In the genomic region with DNA sequence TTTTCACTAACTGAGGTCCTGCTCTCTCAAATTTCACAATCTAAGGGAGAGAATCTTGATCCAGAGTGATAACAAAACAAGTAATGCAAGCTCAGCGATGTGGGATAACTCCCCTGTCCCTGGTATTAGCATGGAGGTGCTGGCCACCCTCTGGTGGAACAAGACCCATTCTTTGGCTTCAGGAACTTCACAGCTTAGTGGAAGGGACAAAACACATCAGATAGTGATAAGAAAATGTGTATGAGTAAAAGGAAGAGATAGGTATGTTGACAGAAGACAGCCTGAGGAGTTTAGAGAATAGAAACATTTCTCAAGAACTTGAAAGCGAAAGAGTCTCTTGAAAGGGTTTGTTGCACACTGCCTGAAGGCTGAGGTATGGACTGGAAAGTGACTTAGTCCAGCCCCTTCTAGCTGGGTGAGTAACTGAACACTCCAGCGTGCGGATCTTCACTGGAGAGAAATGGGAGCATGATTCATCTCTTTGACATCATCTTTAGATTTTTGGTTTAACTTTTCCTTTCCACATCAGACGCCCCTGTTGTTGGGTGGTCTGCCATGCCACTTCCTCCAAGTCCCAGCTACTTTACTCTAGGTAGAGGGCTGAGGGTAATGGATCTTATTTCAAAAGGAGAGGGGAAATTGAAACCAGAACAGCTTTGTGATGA, we compare ENCODE assay signal across 9 cellular contexts. TPM values are rescaled to one million over a fixed set of nuclear protein-coding genes. Genes with fewer than 3 reads are reported as not detected.
A peak's percentile ranks its signal among the peaks of the same experiment; 100 is the strongest.
DNase-seq lines count a peak whose midpoint lies in the region; ATAC-seq, FAIRE-seq and TF ChIP-seq lines count a peak whose summit lies in the region.
"Had no signal": no experiment of that assay in that cellular context is flagged by ENCODE, and none has a peak within 500 bp of the region (broad histone marks: within the 10 kb centered on the region; RNA-seq: fewer than 3 reads in every experiment).

No MANE protein-coding gene starts in this region.

- ATAC-seq in GM21576 (IDR thresholded peaks at IDR 0.05; ENCODE audit: unreplicated experiment): peak; percentile 87
- ATAC-seq in HG02588 (IDR thresholded peaks at IDR 0.05; ENCODE audit: unreplicated experiment): no peak
- ATAC-seq: HCT116 had no signal

- no peaks in the 10 kb centered on the region for H3K27me3 ChIP-seq in right atrium auricular region
- H3K27me3 ChIP-seq in transverse colon: no peaks in the 10 kb centered on the region

- H3K27ac ChIP-seq in right atrium auricular region (no peak overlapping the region), transverse colon (no peak overlapping the region)

- TF ChIP-seq CTCF in right atrium auricular region (IDR thresholded peaks at IDR 0.05) (no peak), transverse colon (IDR thresholded peaks at IDR 0.05) (no peak)

- H3K4me3 ChIP-seq in right atrium auricular region: no peak overlapping the region
- no peak overlapping the region for H3K4me3 ChIP-seq in transverse colon

- H3K36me3 ChIP-seq in right atrium auricular region: no peaks in the 10 kb centered on the region
- no peaks in the 10 kb centered on the region for H3K36me3 ChIP-seq in transverse colon

- no peaks in the 10 kb centered on the region for H3K4me1 ChIP-seq in right atrium auricular region
- H3K4me1 ChIP-seq in transverse colon: peaks cover 6 to 41% (median 10%) of the 10 kb centered on the region in 4 donors

- H3K9me3 ChIP-seq in right atrium auricular region (no peaks in the 10 kb centered on the region), transverse colon (no peaks in the 10 kb centered on the region)

- DNase-seq in GM12892 (ENCODE audit: insufficient read length) (no peak), SIG-M5 (lab: John Stamatoyannopoulos, UW) (peak; percentile 20), kidney glomerular epithelial cell (lab: John Stamatoyannopoulos, UW) (peak; percentile 23), right atrium auricular region (ENCODE audit: low spot score) (no peak), DMS53 treated with DMSO at 0.1 percent for 48 hours (lab: John Stamatoyannopoulos, UW; ENCODE audit: unreplicated experiment) (no peak), transverse colon (no peak)

- FAIRE-seq in GM12892 (lab: Jason Lieb, UNC): peak; percentile 87

- intact Hi-C loops in transverse colon (cut with DNase I; ENCODE audit: low total_unique reads): no loop called here

- no peak for TF ChIP-seq EP300 in transverse colon (IDR thresholded peaks at IDR 0.05; ENCODE audit: low read depth)

- 74 to 86% methylated on average over 4 to 5 of the region's 5 CpGs for WGBS in transverse colon (ENCODE audit: low coverage in 1 of 2), 2 donors

- in situ Hi-C loops in transverse colon (cut with MboI; ENCODE audit: low pct_ligation_motif_present in 1 of 4, low pct_unique_long_range_greater_than_20kb in 1 of 4, low sequenced_read_pairs in 3 of 4): no loop called here

- TF ChIP-seq POLR2A in GM12892 (IDR thresholded peaks at IDR 0.05; ENCODE audit: low read depth, low read length) (no peak), transverse colon (IDR thresholded peaks at IDR 0.05) (no peak)

RNA-seq across cellular contexts. Expression of a gene that starts 25.4 kb away (rescaled TPM):
- polyA plus RNA-seq in GM12892 (2012; ENCODE audit: missing spikeins): 1.4 TPM
- 1 to 10 TPM; 4.6 to 5.6 TPM for total RNA-seq in right atrium auricular region
- total RNA-seq in transverse colon: 10 to 100 TPM in 3 of 4 donors, 1 to 10 TPM in 1; 7.8 to 25.5 (median 21.0) TPM

Comparison
In these comparisons a context has a peak if more than half of its experiments do, and no peak if none do; other contexts are left out.
1. DNase-seq: peak in SIG-M5 (single experiment) and kidney glomerular epithelial cell (single experiment); none in GM12892 (single experiment), right atrium auricular region (single experiment), DMS53 treated with DMSO at 0.1 percent for 48 hours (single experiment) and transverse colon (single experiment).